In the genomic region with DNA sequence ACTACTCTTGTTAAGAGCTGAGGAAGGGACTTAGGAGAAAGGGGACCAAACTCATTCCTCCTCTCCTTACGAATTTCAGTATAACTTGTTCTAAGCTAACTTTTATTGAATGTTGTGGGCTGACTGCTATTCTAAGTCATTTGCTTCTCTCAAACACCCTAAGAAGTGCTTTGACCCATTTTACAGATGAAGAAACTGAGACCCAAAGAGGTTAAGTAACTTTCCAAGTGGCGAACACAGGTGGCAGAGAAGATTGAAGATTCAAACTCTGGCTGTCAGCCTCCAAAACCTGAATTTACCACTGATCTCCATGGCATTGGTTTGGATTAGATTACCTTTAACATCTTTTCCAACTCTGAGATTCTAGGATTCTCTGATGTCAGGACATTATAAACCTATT, we compare ENCODE assay signal across 1 cellular context.
TF ChIP-seq lines count a peak whose summit lies in the region.

No MANE protein-coding gene starts in this region.

TF ChIP-seq in K562, 482 proteins besides CTCF, POLR2A, EP300 and RAD21:
- TF ChIP-seq, protein P1, sequence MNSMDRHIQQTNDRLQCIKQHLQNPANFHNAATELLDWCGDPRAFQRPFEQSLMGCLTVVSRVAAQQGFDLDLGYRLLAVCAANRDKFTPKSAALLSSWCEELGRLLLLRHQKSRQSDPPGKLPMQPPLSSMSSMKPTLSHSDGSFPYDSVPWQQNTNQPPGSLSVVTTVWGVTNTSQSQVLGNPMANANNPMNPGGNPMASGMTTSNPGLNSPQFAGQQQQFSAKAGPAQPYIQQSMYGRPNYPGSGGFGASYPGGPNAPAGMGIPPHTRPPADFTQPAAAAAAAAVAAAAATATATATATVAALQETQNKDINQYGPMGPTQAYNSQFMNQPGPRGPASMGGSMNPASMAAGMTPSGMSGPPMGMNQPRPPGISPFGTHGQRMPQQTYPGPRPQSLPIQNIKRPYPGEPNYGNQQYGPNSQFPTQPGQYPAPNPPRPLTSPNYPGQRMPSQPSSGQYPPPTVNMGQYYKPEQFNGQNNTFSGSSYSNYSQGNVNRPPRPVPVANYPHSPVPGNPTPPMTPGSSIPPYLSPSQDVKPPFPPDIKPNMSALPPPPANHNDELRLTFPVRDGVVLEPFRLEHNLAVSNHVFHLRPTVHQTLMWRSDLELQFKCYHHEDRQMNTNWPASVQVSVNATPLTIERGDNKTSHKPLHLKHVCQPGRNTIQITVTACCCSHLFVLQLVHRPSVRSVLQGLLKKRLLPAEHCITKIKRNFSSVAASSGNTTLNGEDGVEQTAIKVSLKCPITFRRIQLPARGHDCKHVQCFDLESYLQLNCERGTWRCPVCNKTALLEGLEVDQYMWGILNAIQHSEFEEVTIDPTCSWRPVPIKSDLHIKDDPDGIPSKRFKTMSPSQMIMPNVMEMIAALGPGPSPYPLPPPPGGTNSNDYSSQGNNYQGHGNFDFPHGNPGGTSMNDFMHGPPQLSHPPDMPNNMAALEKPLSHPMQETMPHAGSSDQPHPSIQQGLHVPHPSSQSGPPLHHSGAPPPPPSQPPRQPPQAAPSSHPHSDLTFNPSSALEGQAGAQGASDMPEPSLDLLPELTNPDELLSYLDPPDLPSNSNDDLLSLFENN (IDR thresholded peaks at IDR 0.05; ENCODE audit: low read depth in 2 of 2, low read length in 2 of 2) = no peak
- TF ChIP-seq ADNP (tag; IDR thresholded peaks at IDR 0.05) = peak; percentile 49; the same call in 1 of the 2 replicates
- TF ChIP-seq POU5F1 (IDR thresholded peaks at IDR 0.05; ENCODE audit: borderline replicate concordance, low read depth, low read length, partially characterized antibody) = no peak
- no peak for TF ChIP-seq HCFC1 (IDR thresholded peaks at IDR 0.05; ENCODE audit: low read depth, low read length)
- TF ChIP-seq BDP1 (IDR thresholded peaks at IDR 0.05; ENCODE audit: insufficient read depth, insufficient read length) = no peak
- no peak for TF ChIP-seq BCL6 (CRISPR knock-in tag; IDR thresholded peaks at IDR 0.05)
- no peak for TF ChIP-seq POLR2AphosphoS5 (IDR thresholded peaks at IDR 0.05; ENCODE audit: control insufficient read depth, insufficient read depth, low read depth, low read length)
- no peak for TF ChIP-seq YBX1 (IDR thresholded peaks at IDR 0.05)
- TF ChIP-seq, protein P2, sequence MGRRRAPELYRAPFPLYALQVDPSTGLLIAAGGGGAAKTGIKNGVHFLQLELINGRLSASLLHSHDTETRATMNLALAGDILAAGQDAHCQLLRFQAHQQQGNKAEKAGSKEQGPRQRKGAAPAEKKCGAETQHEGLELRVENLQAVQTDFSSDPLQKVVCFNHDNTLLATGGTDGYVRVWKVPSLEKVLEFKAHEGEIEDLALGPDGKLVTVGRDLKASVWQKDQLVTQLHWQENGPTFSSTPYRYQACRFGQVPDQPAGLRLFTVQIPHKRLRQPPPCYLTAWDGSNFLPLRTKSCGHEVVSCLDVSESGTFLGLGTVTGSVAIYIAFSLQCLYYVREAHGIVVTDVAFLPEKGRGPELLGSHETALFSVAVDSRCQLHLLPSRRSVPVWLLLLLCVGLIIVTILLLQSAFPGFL (CRISPR knock-in tag; IDR thresholded peaks at IDR 0.05) = no peak
- TF ChIP-seq, protein P3, sequence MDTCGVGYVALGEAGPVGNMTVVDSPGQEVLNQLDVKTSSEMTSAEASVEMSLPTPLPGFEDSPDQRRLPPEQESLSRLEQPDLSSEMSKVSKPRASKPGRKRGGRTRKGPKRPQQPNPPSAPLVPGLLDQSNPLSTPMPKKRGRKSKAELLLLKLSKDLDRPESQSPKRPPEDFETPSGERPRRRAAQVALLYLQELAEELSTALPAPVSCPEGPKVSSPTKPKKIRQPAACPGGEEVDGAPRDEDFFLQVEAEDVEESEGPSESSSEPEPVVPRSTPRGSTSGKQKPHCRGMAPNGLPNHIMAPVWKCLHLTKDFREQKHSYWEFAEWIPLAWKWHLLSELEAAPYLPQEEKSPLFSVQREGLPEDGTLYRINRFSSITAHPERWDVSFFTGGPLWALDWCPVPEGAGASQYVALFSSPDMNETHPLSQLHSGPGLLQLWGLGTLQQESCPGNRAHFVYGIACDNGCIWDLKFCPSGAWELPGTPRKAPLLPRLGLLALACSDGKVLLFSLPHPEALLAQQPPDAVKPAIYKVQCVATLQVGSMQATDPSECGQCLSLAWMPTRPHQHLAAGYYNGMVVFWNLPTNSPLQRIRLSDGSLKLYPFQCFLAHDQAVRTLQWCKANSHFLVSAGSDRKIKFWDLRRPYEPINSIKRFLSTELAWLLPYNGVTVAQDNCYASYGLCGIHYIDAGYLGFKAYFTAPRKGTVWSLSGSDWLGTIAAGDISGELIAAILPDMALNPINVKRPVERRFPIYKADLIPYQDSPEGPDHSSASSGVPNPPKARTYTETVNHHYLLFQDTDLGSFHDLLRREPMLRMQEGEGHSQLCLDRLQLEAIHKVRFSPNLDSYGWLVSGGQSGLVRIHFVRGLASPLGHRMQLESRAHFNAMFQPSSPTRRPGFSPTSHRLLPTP (IDR thresholded peaks at IDR 0.05; ENCODE audit: borderline replicate concordance, extremely low read depth, insufficient read length) = no peak
- no peak for TF ChIP-seq FOXJ2 (tag; IDR thresholded peaks at IDR 0.05)
- TF ChIP-seq HNRNPL (IDR thresholded peaks at IDR 0.05; ENCODE audit: low read depth, low read length) = no peak
- TF ChIP-seq, protein P4, sequence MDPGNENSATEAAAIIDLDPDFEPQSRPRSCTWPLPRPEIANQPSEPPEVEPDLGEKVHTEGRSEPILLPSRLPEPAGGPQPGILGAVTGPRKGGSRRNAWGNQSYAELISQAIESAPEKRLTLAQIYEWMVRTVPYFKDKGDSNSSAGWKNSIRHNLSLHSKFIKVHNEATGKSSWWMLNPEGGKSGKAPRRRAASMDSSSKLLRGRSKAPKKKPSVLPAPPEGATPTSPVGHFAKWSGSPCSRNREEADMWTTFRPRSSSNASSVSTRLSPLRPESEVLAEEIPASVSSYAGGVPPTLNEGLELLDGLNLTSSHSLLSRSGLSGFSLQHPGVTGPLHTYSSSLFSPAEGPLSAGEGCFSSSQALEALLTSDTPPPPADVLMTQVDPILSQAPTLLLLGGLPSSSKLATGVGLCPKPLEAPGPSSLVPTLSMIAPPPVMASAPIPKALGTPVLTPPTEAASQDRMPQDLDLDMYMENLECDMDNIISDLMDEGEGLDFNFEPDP (CRISPR knock-in tag; IDR thresholded peaks at IDR 0.05) = no peak
- TF ChIP-seq, protein P5, sequence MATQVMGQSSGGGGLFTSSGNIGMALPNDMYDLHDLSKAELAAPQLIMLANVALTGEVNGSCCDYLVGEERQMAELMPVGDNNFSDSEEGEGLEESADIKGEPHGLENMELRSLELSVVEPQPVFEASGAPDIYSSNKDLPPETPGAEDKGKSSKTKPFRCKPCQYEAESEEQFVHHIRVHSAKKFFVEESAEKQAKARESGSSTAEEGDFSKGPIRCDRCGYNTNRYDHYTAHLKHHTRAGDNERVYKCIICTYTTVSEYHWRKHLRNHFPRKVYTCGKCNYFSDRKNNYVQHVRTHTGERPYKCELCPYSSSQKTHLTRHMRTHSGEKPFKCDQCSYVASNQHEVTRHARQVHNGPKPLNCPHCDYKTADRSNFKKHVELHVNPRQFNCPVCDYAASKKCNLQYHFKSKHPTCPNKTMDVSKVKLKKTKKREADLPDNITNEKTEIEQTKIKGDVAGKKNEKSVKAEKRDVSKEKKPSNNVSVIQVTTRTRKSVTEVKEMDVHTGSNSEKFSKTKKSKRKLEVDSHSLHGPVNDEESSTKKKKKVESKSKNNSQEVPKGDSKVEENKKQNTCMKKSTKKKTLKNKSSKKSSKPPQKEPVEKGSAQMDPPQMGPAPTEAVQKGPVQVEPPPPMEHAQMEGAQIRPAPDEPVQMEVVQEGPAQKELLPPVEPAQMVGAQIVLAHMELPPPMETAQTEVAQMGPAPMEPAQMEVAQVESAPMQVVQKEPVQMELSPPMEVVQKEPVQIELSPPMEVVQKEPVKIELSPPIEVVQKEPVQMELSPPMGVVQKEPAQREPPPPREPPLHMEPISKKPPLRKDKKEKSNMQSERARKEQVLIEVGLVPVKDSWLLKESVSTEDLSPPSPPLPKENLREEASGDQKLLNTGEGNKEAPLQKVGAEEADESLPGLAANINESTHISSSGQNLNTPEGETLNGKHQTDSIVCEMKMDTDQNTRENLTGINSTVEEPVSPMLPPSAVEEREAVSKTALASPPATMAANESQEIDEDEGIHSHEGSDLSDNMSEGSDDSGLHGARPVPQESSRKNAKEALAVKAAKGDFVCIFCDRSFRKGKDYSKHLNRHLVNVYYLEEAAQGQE (CRISPR knock-in tag; IDR thresholded peaks at IDR 0.05; ENCODE audit: low read depth) = no peak
- no peak for TF ChIP-seq SIX5 (IDR thresholded peaks at IDR 0.05; ENCODE audit: borderline replicate concordance in 1 of 2, insufficient read depth in 1 of 2, low read depth in 1 of 2, low read length in 2 of 2)
- TF ChIP-seq, protein P6, sequence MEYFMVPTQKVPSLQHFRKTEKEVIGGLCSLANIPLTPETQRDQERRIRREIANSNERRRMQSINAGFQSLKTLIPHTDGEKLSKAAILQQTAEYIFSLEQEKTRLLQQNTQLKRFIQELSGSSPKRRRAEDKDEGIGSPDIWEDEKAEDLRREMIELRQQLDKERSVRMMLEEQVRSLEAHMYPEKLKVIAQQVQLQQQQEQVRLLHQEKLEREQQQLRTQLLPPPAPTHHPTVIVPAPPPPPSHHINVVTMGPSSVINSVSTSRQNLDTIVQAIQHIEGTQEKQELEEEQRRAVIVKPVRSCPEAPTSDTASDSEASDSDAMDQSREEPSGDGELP (CRISPR knock-in tag; IDR thresholded peaks at IDR 0.05; ENCODE audit: borderline replicate concordance) = no peak
- no peak for TF ChIP-seq JUN (IDR thresholded peaks at IDR 0.05; ENCODE audit: borderline replicate concordance, low read depth, low read length)
- TF ChIP-seq JUN (CRISPR knock-in tag; IDR thresholded peaks at IDR 0.05; ENCODE audit: borderline replicate concordance) = no peak
- TF ChIP-seq KDM1A (IDR thresholded peaks at IDR 0.05) = peak in 1 of 2 experiments; percentile 49; a peak in 2 of 4 replicates
- no peak for TF ChIP-seq ZNF444 (CRISPR knock-in tag; IDR thresholded peaks at IDR 0.05)
- no peak for TF ChIP-seq PHB (CRISPR knock-in tag; IDR thresholded peaks at IDR 0.05)
- TF ChIP-seq, protein P7, sequence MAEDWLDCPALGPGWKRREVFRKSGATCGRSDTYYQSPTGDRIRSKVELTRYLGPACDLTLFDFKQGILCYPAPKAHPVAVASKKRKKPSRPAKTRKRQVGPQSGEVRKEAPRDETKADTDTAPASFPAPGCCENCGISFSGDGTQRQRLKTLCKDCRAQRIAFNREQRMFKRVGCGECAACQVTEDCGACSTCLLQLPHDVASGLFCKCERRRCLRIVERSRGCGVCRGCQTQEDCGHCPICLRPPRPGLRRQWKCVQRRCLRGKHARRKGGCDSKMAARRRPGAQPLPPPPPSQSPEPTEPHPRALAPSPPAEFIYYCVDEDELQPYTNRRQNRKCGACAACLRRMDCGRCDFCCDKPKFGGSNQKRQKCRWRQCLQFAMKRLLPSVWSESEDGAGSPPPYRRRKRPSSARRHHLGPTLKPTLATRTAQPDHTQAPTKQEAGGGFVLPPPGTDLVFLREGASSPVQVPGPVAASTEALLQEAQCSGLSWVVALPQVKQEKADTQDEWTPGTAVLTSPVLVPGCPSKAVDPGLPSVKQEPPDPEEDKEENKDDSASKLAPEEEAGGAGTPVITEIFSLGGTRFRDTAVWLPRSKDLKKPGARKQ (CRISPR knock-in tag; IDR thresholded peaks at IDR 0.05) = no peak
- no peak for TF ChIP-seq ZFP30 (CRISPR knock-in tag; IDR thresholded peaks at IDR 0.05; ENCODE audit: borderline replicate concordance)
- TF ChIP-seq NRF1 (conservative IDR thresholded peaks at IDR 0.05 in 1 of 2, IDR thresholded peaks at IDR 0.05 in 1 of 2) = no peak
- no peak for TF ChIP-seq MCM2 (IDR thresholded peaks at IDR 0.05; ENCODE audit: low read depth)
- TF ChIP-seq GABPB1 (CRISPR knock-in tag; IDR thresholded peaks at IDR 0.05) = no peak
- no peak for TF ChIP-seq POLR2AphosphoS2 (IDR thresholded peaks at IDR 0.05; ENCODE audit: low read length)
- TF ChIP-seq RBM25 (IDR thresholded peaks at IDR 0.05; ENCODE audit: low read depth, low read length, severe bottlenecking) = peak; percentile 97
- TF ChIP-seq BCOR (IDR thresholded peaks at IDR 0.05) = peak; percentile 74
